In genomic region chr17:75011788-75012319, GRCh38 we compare ENCODE assay signal across 8 cellular contexts. TPM values are rescaled to one million over a fixed set of nuclear protein-coding genes. Genes with fewer than 3 reads are reported as not detected.
DNase-seq lines count a peak whose midpoint lies in the region; ATAC-seq and TF ChIP-seq lines count a peak whose summit lies in the region.

No MANE protein-coding gene starts in this region.

- peak overlapping the region; percentile 88 for H3K27ac Mint-ChIP-seq in T-helper 17 cell

- H3K4me3 ChIP-seq in AG10803 (ENCODE audit: low read length) (peak overlapping the region; percentile 89), HEK293 (ENCODE audit: low read depth, low read length) (peak overlapping the region; percentile 81)

- peaks cover 6 to 12% of the 10 kb centered on the region in 2 experiments; a peak in 2 of 3 replicates for H3K36me3 ChIP-seq in HEK293 (ENCODE audit: control insufficient read depth in 2 of 2, insufficient read depth in 1 of 2, low read length in 2 of 2)

- peak overlapping the region; percentile 95 for H3K4me3 Mint-ChIP-seq in T-helper 17 cell

- H3K27me3 Mint-ChIP-seq in T-helper 17 cell = no peaks in the 10 kb centered on the region

- CTCF ChIA-PET in HEK293 (lab: Yijun Ruan, JAX) = interaction anchor here (0.6 to 4.3 kb wide), 23 partner anchors 12 to 246 kb away, joined by 3 to 62 read pairs (median 6); partner anchors contain the start of genes CDR2L, NT5C and OTOP2

- POLR2A ChIA-PET in HEK293 (lab: Yijun Ruan, JAX) = interaction anchor here (0.6 to 3.7 kb wide), 24 partner anchors 8 to 394 kb away, joined by 3 to 46 read pairs (median 8); partner anchors contain the start of genes ATP5PD, CDR2L, FDXR and GRB2

- H3K36me3 Mint-ChIP-seq in T-helper 17 cell (ENCODE audit: low read depth) = peaks cover 7% of the 10 kb centered on the region

- TF ChIP-seq CTCF in AG10803 (conservative IDR thresholded peaks at IDR 0.05; ENCODE audit: low read length) (no peak), HEK293 (tag by site-specific recombination; IDR thresholded peaks at IDR 0.05) (no peak)

- H3K9me3 ChIP-seq in HEK293 (ENCODE audit: control insufficient read depth, insufficient read depth, low read depth, low read length) (no peaks in the 10 kb centered on the region), T-helper 17 cell (ENCODE audit: control insufficient read depth, low read length, poor library complexity, severe bottlenecking) (no peaks in the 10 kb centered on the region)

- DNase-seq in AG10803 (ENCODE audit: low read depth) (peak; percentile 78), T-helper 17 cell (no peak), myocyte (ENCODE audit: low read depth) (peak; percentile 65), SW 1271 (lab: John Stamatoyannopoulos, UW) (no peak)

- peaks cover 26% of the 10 kb centered on the region for H3K4me1 ChIP-seq in HEK293 (ENCODE audit: control insufficient read depth, insufficient read depth, low read length)

- ATAC-seq in T-helper 17 cell (no peak), esophagus mucosa (peak; percentile 52), HG02623 (IDR thresholded peaks at IDR 0.05; ENCODE audit: unreplicated experiment) (no peak), GM21447 (IDR thresholded peaks at IDR 0.05; ENCODE audit: unreplicated experiment) (no peak)

- peak overlapping the region; percentile 83 for H3K27ac ChIP-seq in HEK293 (ENCODE audit: extremely low read depth, low read depth, low read length)

- H3K4me1 Mint-ChIP-seq in T-helper 17 cell = peaks cover 23% of the 10 kb centered on the region

TF ChIP-seq in HEK293, 187 proteins besides CTCF, POLR2A, EP300 and RAD21:
- TF ChIP-seq ZNF146 (tag by site-specific recombination; IDR thresholded peaks at IDR 0.05) = 0 out of 2 replicates have a peak, but pooled peaks have one; percentile 2
- TF ChIP-seq ZNF274 (IDR thresholded peaks at IDR 0.05; ENCODE audit: low read length) = no peak
- TF ChIP-seq ZNF274 (tag by site-specific recombination; IDR thresholded peaks at IDR 0.05; ENCODE audit: borderline replicate concordance) = no peak
- no peak for TF ChIP-seq ZNF449 (tag by site-specific recombination; IDR thresholded peaks at IDR 0.05)
- no peak for TF ChIP-seq ZNF624 (tag by site-specific recombination; IDR thresholded peaks at IDR 0.05)
- no peak for TF ChIP-seq SALL2 (tag by site-specific recombination; IDR thresholded peaks at IDR 0.05; ENCODE audit: borderline replicate concordance)
- 0 out of 2 replicates have a peak, but pooled peaks have one; percentile 34 for TF ChIP-seq PRDM6 (tag by site-specific recombination; IDR thresholded peaks at IDR 0.05)
- peak; percentile 39; the same call in 1 of the 2 replicates for TF ChIP-seq IKZF3 (tag by site-specific recombination; IDR thresholded peaks at IDR 0.05)
- TF ChIP-seq ZSCAN16 (tag by site-specific recombination; IDR thresholded peaks at IDR 0.05) = 0 out of 2 replicates have a peak, but pooled peaks have one; percentile 20
- peak; percentile 9; the same call in 1 of the 2 replicates for TF ChIP-seq ZBTB44 (tag by site-specific recombination; IDR thresholded peaks at IDR 0.05)
- no peak for TF ChIP-seq ZNF830 (tag by site-specific recombination; IDR thresholded peaks at IDR 0.05; ENCODE audit: low read depth)
- peak; percentile 63; the same call in 1 of the 2 replicates for TF ChIP-seq FEZF1 (tag by site-specific recombination; IDR thresholded peaks at IDR 0.05)
- TF ChIP-seq ZNF670 (tag by site-specific recombination; IDR thresholded peaks at IDR 0.05; ENCODE audit: low read depth) = no peak

RNA-seq across cellular contexts. Expression of gene MRPL58, which starts 0.6 kb away (rescaled TPM):
- total RNA-seq in T-helper 17 cell (10 to 100 TPM; 13.7 to 19.1 TPM), esophagus mucosa (47.8 TPM), myocyte (34.8 and 39.9 TPM in 2 replicates)
- 26.3 TPM for polyA plus RNA-seq in myocyte (2012)

RNA-seq across cellular contexts. Expression of gene CDR2L, which starts 24.4 kb away (rescaled TPM):
- total RNA-seq in T-helper 17 cell (under 1 TPM in 1 of 2 donors, not detected in 1; 0.86 TPM), esophagus mucosa (2.7 TPM), myocyte (22.5 and 23.6 TPM in 2 replicates)
- polyA plus RNA-seq in myocyte (2012) = 47.0 TPM

RNA-seq across cellular contexts. Expression of gene ATP5PD, which starts 34.9 kb away (rescaled TPM):
- total RNA-seq in T-helper 17 cell = 100 to 1,000 TPM; 123 to 145 TPM
- 314 TPM for total RNA-seq in esophagus mucosa
- 278 and 305 TPM in 2 replicates for total RNA-seq in myocyte
- 314 TPM for polyA plus RNA-seq in myocyte (2012)

RNA-seq across cellular contexts. Expression of gene KCTD2, which starts 35.2 kb away (rescaled TPM):
- 10 to 100 TPM; 20.4 to 27.7 TPM for total RNA-seq in T-helper 17 cell
- 13.2 TPM for total RNA-seq in esophagus mucosa
- total RNA-seq in myocyte = 18.4 and 20.6 TPM in 2 replicates
- 26.0 TPM for polyA plus RNA-seq in myocyte (2012)

RNA-seq across cellular contexts. Expression of gene HID1, which starts 39.3 kb away (rescaled TPM):
- total RNA-seq in T-helper 17 cell = 10 to 100 TPM; 10.6 to 14.9 TPM
- 3.1 TPM for total RNA-seq in esophagus mucosa
- 0.83 and 3.0 TPM in 2 replicates for total RNA-seq in myocyte
- 20.1 TPM for polyA plus RNA-seq in myocyte (2012)

Comparison
In these comparisons a context has a peak if more than half of its experiments do, and no peak if none do; other contexts are left out.
1. DNase-seq: peak in AG10803 (single experiment) and myocyte (single experiment); none in T-helper 17 cell (0 of 3) and SW 1271 (0 of 2).